In genomic region chr5:154754460-154755360, GRCh38 we compare ENCODE assay signal across 8 cellular contexts. TPM values are rescaled to one million over a fixed set of nuclear protein-coding genes. Genes with fewer than 3 reads are reported as not detected.
DNase-seq lines count a peak whose midpoint lies in the region; ATAC-seq and TF ChIP-seq lines count a peak whose summit lies in the region.

No MANE protein-coding gene starts in this region.

- TF ChIP-seq CTCF in dorsolateral prefrontal cortex (IDR thresholded peaks at IDR 0.05 in 54 of 56, conservative IDR thresholded peaks at IDR 0.05 in 2 of 56; ENCODE audit: low read depth in 1 of 56, partially characterized antibody in 56 of 56) (peak in 49 of 56 donors; percentile 15 to 64 (median 41)), right lobe of liver (IDR thresholded peaks at IDR 0.05) (peak; percentile 28 to 47 (median 40))

- H3K36me3 Mint-ChIP-seq in CD8-positive, alpha-beta memory T cell, result peaks cover 0 to 12% (median 0%) of the 10 kb centered on the region in 3 donors
- peaks cover 8% of the 10 kb centered on the region for H3K36me3 Mint-ChIP-seq in activated CD4-positive, alpha-beta memory T cell treated with anti-CD3 and anti-CD28 coated beads for 36 hours

- H3K4me1 Mint-ChIP-seq in CD8-positive, alpha-beta memory T cell, result peaks cover 40 to 47% (median 43%) of the 10 kb centered on the region in 3 donors
- peaks cover 33% of the 10 kb centered on the region for H3K4me1 Mint-ChIP-seq in activated CD4-positive, alpha-beta memory T cell treated with anti-CD3 and anti-CD28 coated beads for 36 hours (ENCODE audit: low read depth)

- peak overlapping the region; percentile 85 for H3K4me3 ChIP-seq in CD8-positive, alpha-beta memory T cell (ENCODE audit: low read length)
- H3K4me3 ChIP-seq in dorsolateral prefrontal cortex (peak overlapping the region; percentile 79 to 99 (median 94)), right lobe of liver (peak overlapping the region; percentile 87 to 99 (median 92))

- H3K27ac ChIP-seq in CD8-positive, alpha-beta memory T cell (ENCODE audit: low read depth, low read length), result peak overlapping the region; percentile 87
- H3K27ac ChIP-seq in dorsolateral prefrontal cortex (peak overlapping the region; percentile 83 to 99 (median 97)), right lobe of liver (peak overlapping the region; percentile 93 to 98 (median 95))

- H3K4me3 Mint-ChIP-seq in CD8-positive, alpha-beta memory T cell, result peak overlapping the region; percentile 86 to 94 (median 90)
- H3K4me3 Mint-ChIP-seq in activated CD4-positive, alpha-beta memory T cell treated with anti-CD3 and anti-CD28 coated beads for 36 hours, result peak overlapping the region; percentile 89

- CTCF ChIA-PET in CD8-positive, alpha-beta memory T cell (lab: Charles Lee), result interaction anchor here (1.4 kb wide), 1 partner anchor 102 kb away, joined by 3 read pairs; no protein-coding TSS in a partner anchor
- CTCF ChIA-PET in activated CD4-positive, alpha-beta memory T cell treated with anti-CD3 and anti-CD28 coated beads for 36 hours (lab: Charles Lee), result no interaction called here

- H3K27me3 ChIP-seq in CD8-positive, alpha-beta memory T cell (ENCODE audit: insufficient read depth, low read length, poor library complexity, severe bottlenecking), result no peaks in the 10 kb centered on the region
- H3K27me3 ChIP-seq in dorsolateral prefrontal cortex, result no peaks in the 10 kb centered on the region
- no peaks in the 10 kb centered on the region for H3K27me3 ChIP-seq in right lobe of liver

- peak; percentile 71 for TF ChIP-seq POLR2A in right lobe of liver (IDR thresholded peaks at IDR 0.05)

- DNase-seq in CD8-positive, alpha-beta memory T cell, result peak; percentile 99 to 100 (median 99)
- DNase-seq in NCI-H774 (lab: John Stamatoyannopoulos, UW), result peak; percentile 97
- peak; percentile 99 for DNase-seq in activated CD4-positive, alpha-beta memory T cell treated with anti-CD3 and anti-CD28 coated beads for 36 hours
- DNase-seq in dorsolateral prefrontal cortex, result peak; percentile 95 to 99 (median 99)
- DNase-seq in right lobe of liver, result peak; percentile 99 to 100 (median 100)
- peak; percentile 100 for DNase-seq in stimulated activated CD4-positive, alpha-beta T cell treated with anti-CD3 and anti-CD28 coated beads, Interleukin-4, amount 100 ng/mL, for 24 hours

- POLR2A ChIA-PET in CD8-positive, alpha-beta memory T cell (lab: Charles Lee), result interaction anchor here (1.2 kb wide), 1 partner anchor 103 kb away, joined by 3 read pairs; no protein-coding TSS in a partner anchor
- POLR2A ChIA-PET in activated CD4-positive, alpha-beta memory T cell treated with anti-CD3 and anti-CD28 coated beads for 36 hours (lab: Charles Lee), result no interaction called here

- H3K27me3 Mint-ChIP-seq in CD8-positive, alpha-beta memory T cell, result no peaks in the 10 kb centered on the region
- H3K27me3 Mint-ChIP-seq in activated CD4-positive, alpha-beta memory T cell treated with anti-CD3 and anti-CD28 coated beads for 36 hours, result no peaks in the 10 kb centered on the region

- peak overlapping the region; percentile 72 to 99 (median 96) for H3K27ac Mint-ChIP-seq in CD8-positive, alpha-beta memory T cell
- peak overlapping the region; percentile 99 for H3K27ac Mint-ChIP-seq in activated CD4-positive, alpha-beta memory T cell treated with anti-CD3 and anti-CD28 coated beads for 36 hours

- H3K9me3 ChIP-seq in CD8-positive, alpha-beta memory T cell (ENCODE audit: low read length), result no peaks in the 10 kb centered on the region
- H3K9me3 ChIP-seq in right lobe of liver, result no peaks in the 10 kb centered on the region

- peak; percentile 87 for ATAC-seq in GM19452 (IDR thresholded peaks at IDR 0.05; ENCODE audit: unreplicated experiment)
- ATAC-seq in HG03575 (IDR thresholded peaks at IDR 0.05; ENCODE audit: extremely low read depth, insufficient number of reproducible peaks, low FRiP score, unreplicated experiment), result peak; percentile 76
- peak; percentile 85 to 94 (median 88) for ATAC-seq in right lobe of liver

- H3K4me1 ChIP-seq in CD8-positive, alpha-beta memory T cell (ENCODE audit: insufficient read depth, low read length), result peaks cover 34% of the 10 kb centered on the region
- H3K4me1 ChIP-seq in right lobe of liver, result peaks cover 0 to 42% (median 18%) of the 10 kb centered on the region in 4 donors

- no peaks in the 10 kb centered on the region for H3K36me3 ChIP-seq in CD8-positive, alpha-beta memory T cell (ENCODE audit: insufficient read depth, low read length)
- no peaks in the 10 kb centered on the region for H3K36me3 ChIP-seq in right lobe of liver

- WGBS in right lobe of liver (ENCODE audit: insufficient coverage, low coverage, low lambda C conversion rate, missing lambda C conversion rate), result 7% methylated on average over 33 of the region's 92 CpGs

- no peaks in the 10 kb centered on the region for H3K9me3 Mint-ChIP-seq in CD8-positive, alpha-beta memory T cell
- no peaks in the 10 kb centered on the region for H3K9me3 Mint-ChIP-seq in activated CD4-positive, alpha-beta memory T cell treated with anti-CD3 and anti-CD28 coated beads for 36 hours

- intact Hi-C loops in activated CD4-positive, alpha-beta memory T cell treated with anti-CD3 and anti-CD28 coated beads for 36 hours (cut with micrococcal nuclease), result loop anchor here (1.0 to 5.0 kb wide), 6 partner anchors 72 to 717 kb away; partner anchors contain the start of genes CNOT8, FAM114A2, MFAP3 and MRPL22
- intact Hi-C loops in dorsolateral prefrontal cortex (cut with DNase I) (loop anchor here (1.0 to 10.0 kb wide), 8 partner anchors 58 to 310 kb away; partner anchors contain the start of genes CNOT8 (in 2 of the 2), MRPL22 (in 2 of the 2) and SAP30L (in 1 of the 2)), right lobe of liver (cut with DNase I) (no loop called here)

RNA-seq across cellular contexts. Expression of gene LARP1, which starts 0.5 kb away (rescaled TPM):
- 100 to 1,000 TPM; 329 to 344 TPM for total RNA-seq in CD8-positive, alpha-beta memory T cell
- polyA plus RNA-seq in CD8-positive, alpha-beta memory T cell, result 28.4 TPM
- total RNA-seq in activated CD4-positive, alpha-beta memory T cell treated with anti-CD3 and anti-CD28 coated beads for 36 hours, result 100 to 1,000 TPM; 186 to 201 TPM
- total RNA-seq in dorsolateral prefrontal cortex, result 100 to 1,000 TPM; 151 to 291 (median 236) TPM
- total RNA-seq in right lobe of liver, result 10 to 100 TPM; 58.2 to 85.7 (median 73.0) TPM

Comparison
In these comparisons a context has a peak if more than half of its experiments do, and no peak if none do; other contexts are left out.
1. Peak in every context shown above with its lines: DNase-seq, ATAC-seq, H3K4me3 ChIP-seq and H3K27ac ChIP-seq.
2. intact Hi-C loops: an anchor here in activated CD4-positive, alpha-beta memory T cell treated with anti-CD3 and anti-CD28 coated beads for 36 hours (1.0 to 5.0 kb wide) and dorsolateral prefrontal cortex (1.0 to 10.0 kb wide); none called in right lobe of liver.